In genomic region chr20:62736026-62736406, GRCh38 we compare ENCODE assay signal across 1 cellular context.
TF ChIP-seq lines count a peak whose summit lies in the region.

No MANE protein-coding gene starts in this region.

TF ChIP-seq in GM23338, 12 proteins besides CTCF, POLR2A, EP300 and RAD21 (continued from another document):
- no peak for TF ChIP-seq ZNF462 (CRISPR knock-in tag; IDR thresholded peaks at IDR 0.05)
- no peak for TF ChIP-seq ZNF114 (CRISPR knock-in tag; IDR thresholded peaks at IDR 0.05)
- TF ChIP-seq, protein P1, sequence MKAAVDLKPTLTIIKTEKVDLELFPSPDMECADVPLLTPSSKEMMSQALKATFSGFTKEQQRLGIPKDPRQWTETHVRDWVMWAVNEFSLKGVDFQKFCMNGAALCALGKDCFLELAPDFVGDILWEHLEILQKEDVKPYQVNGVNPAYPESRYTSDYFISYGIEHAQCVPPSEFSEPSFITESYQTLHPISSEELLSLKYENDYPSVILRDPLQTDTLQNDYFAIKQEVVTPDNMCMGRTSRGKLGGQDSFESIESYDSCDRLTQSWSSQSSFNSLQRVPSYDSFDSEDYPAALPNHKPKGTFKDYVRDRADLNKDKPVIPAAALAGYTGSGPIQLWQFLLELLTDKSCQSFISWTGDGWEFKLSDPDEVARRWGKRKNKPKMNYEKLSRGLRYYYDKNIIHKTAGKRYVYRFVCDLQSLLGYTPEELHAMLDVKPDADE (IDR thresholded peaks at IDR 0.05), result no peak
- no peak for TF ChIP-seq EZH2phosphoT487 (IDR thresholded peaks at IDR 0.05; ENCODE audit: unreplicated experiment)
- TF ChIP-seq EZH2 (IDR thresholded peaks at IDR 0.05; ENCODE audit: low read depth, unreplicated experiment), result no peak
- TF ChIP-seq NANOG (IDR thresholded peaks at IDR 0.05; ENCODE audit: borderline replicate concordance), result no peak
- no peak for TF ChIP-seq CREB1 (CRISPR knock-in tag; IDR thresholded peaks at IDR 0.05; ENCODE audit: low read depth)
- no peak for TF ChIP-seq JUNB (IDR thresholded peaks at IDR 0.05; ENCODE audit: unreplicated experiment)
- TF ChIP-seq, protein P2, sequence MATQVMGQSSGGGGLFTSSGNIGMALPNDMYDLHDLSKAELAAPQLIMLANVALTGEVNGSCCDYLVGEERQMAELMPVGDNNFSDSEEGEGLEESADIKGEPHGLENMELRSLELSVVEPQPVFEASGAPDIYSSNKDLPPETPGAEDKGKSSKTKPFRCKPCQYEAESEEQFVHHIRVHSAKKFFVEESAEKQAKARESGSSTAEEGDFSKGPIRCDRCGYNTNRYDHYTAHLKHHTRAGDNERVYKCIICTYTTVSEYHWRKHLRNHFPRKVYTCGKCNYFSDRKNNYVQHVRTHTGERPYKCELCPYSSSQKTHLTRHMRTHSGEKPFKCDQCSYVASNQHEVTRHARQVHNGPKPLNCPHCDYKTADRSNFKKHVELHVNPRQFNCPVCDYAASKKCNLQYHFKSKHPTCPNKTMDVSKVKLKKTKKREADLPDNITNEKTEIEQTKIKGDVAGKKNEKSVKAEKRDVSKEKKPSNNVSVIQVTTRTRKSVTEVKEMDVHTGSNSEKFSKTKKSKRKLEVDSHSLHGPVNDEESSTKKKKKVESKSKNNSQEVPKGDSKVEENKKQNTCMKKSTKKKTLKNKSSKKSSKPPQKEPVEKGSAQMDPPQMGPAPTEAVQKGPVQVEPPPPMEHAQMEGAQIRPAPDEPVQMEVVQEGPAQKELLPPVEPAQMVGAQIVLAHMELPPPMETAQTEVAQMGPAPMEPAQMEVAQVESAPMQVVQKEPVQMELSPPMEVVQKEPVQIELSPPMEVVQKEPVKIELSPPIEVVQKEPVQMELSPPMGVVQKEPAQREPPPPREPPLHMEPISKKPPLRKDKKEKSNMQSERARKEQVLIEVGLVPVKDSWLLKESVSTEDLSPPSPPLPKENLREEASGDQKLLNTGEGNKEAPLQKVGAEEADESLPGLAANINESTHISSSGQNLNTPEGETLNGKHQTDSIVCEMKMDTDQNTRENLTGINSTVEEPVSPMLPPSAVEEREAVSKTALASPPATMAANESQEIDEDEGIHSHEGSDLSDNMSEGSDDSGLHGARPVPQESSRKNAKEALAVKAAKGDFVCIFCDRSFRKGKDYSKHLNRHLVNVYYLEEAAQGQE (IDR thresholded peaks at IDR 0.05; ENCODE audit: unreplicated experiment), result no peak
